18 cellular contexts compared by ENCODE assay signal in genomic region chr12:96912943-96913342, GRCh38.
"Had no signal": no experiment of that assay in that cellular context is flagged by ENCODE, and none has a peak within 500 bp of the region (broad histone marks: within the 10 kb centered on the region; RNA-seq: fewer than 3 reads in every experiment).

No MANE protein-coding gene starts in this region.

- DNase-seq: dorsolateral prefrontal cortex; effector CD4-positive, alpha-beta T cell; head of caudate nucleus; left ventricle myocardium superior; lower lobe of right lung; naive thymus-derived CD8-positive, alpha-beta T cell; occipital lobe; ovary; posterior cingulate gyrus; retina; right lobe of liver; stimulated activated CD4-positive, alpha-beta T cell treated with anti-CD3 and anti-CD28 coated beads, Interleukin-2, amount 100 ng/mL, for 24 hours; stimulated activated CD4-positive, alpha-beta T cell treated with anti-CD3 and anti-CD28 coated beads, Interleukin-4, amount 100 ng/mL, for 24 hours; stimulated activated naive CD4-positive, alpha-beta T cell treated with Interleukin-2 at 50 U/mL for 16 hours; stomach; thyroid gland had no signal

- H3K4me3 ChIP-seq: dorsolateral prefrontal cortex, lower lobe of right lung, ovary, right lobe of liver, stomach, thyroid gland had no signal

- H3K9me3 ChIP-seq: lower lobe of right lung, ovary, right lobe of liver, stomach, thyroid gland had no signal

- H3K27me3 Mint-ChIP-seq: naive thymus-derived CD8-positive, alpha-beta T cell; type B pancreatic cell had no signal

- H3K4me3 Mint-ChIP-seq: naive thymus-derived CD8-positive, alpha-beta T cell; stimulated activated effector memory CD8-positive, alpha-beta T cell treated with anti-CD3 and anti-CD28 coated beads, Interleukin-12 subunit alpha, Interleukin-12 subunit beta, amount 100 ng/mL, for 72 hours; type B pancreatic cell had no signal

- ATAC-seq: lower lobe of right lung; naive thymus-derived CD8-positive, alpha-beta T cell; right lobe of liver; stimulated activated effector memory CD8-positive, alpha-beta T cell treated with anti-CD3 and anti-CD28 coated beads, Interleukin-12 subunit alpha, Interleukin-12 subunit beta, amount 100 ng/mL, for 72 hours had no signal

- H3K36me3 ChIP-seq: lower lobe of right lung, ovary, right lobe of liver, stomach, thyroid gland had no signal

- H3K27ac ChIP-seq: dorsolateral prefrontal cortex, lower lobe of right lung, ovary, right lobe of liver, stomach, thyroid gland had no signal

- H3K27ac Mint-ChIP-seq: stimulated activated effector memory CD8-positive, alpha-beta T cell treated with anti-CD3 and anti-CD28 coated beads, Interleukin-12 subunit alpha, Interleukin-12 subunit beta, amount 100 ng/mL, for 72 hours; type B pancreatic cell had no signal

- H3K27me3 ChIP-seq: dorsolateral prefrontal cortex, ovary, right lobe of liver, stomach, thyroid gland had no signal
